ENCODE assay signal across 8 cellular contexts in genomic region chr17:16442141-16442540, GRCh38. TPM values are rescaled to one million over a fixed set of nuclear protein-coding genes. Genes with fewer than 3 reads are reported as not detected.
DNase-seq lines count a peak whose midpoint lies in the region; ATAC-seq and TF ChIP-seq lines count a peak whose summit lies in the region.

No MANE protein-coding gene starts in this region.

- H3K27ac Mint-ChIP-seq in CD4-positive, alpha-beta memory T cell = peak overlapping the region in 5 of 7 donors; percentile 49 to 87 (median 73)

- DNase-seq in CD4-positive, alpha-beta memory T cell = peak in 1 of 5 donors; percentile 12
- DNase-seq in sciatic nerve (ENCODE audit: low spot score) (no peak), NCI-H1436 treated with DMSO at 0.1 percent for 48 hours (lab: John Stamatoyannopoulos, UW) (no peak), NCI-H2196 (lab: John Stamatoyannopoulos, UW; ENCODE audit: unreplicated experiment) (no peak), left lobe of liver (ENCODE audit: low spot score) (no peak)

- no peaks in the 10 kb centered on the region for H3K9me3 ChIP-seq in CD4-positive, alpha-beta memory T cell (ENCODE audit: control insufficient read depth in 1 of 2, low read length in 2 of 2)
- no peaks in the 10 kb centered on the region for H3K9me3 ChIP-seq in HUES64 (ENCODE audit: insufficient read depth, low read depth, low read length)
- H3K9me3 ChIP-seq in iPS-15b (ENCODE audit: control insufficient read depth, insufficient read depth, low read length) = no peaks in the 10 kb centered on the region

- no peaks in the 10 kb centered on the region for H3K27me3 Mint-ChIP-seq in CD4-positive, alpha-beta memory T cell

- H3K4me1 ChIP-seq in CD4-positive, alpha-beta memory T cell (ENCODE audit: insufficient read depth, low read length) = peaks cover 45% of the 10 kb centered on the region
- H3K4me1 ChIP-seq in HUES64 (ENCODE audit: insufficient read depth, low read length) (peaks cover 20% of the 10 kb centered on the region), iPS-15b (ENCODE audit: control insufficient read depth, insufficient read depth, low read length) (peaks cover 25% of the 10 kb centered on the region)

- ATAC-seq in sciatic nerve (no peak), left lobe of liver (no peak)

- 81% methylated on average over 1 of the region's 1 CpG for WGBS in HUES64

- no peaks in the 10 kb centered on the region for H3K27me3 ChIP-seq in CD4-positive, alpha-beta memory T cell (ENCODE audit: insufficient read depth, low read length)
- H3K27me3 ChIP-seq in HUES64 (ENCODE audit: insufficient read depth, low read length) (no peaks in the 10 kb centered on the region), iPS-15b (ENCODE audit: control insufficient read depth, insufficient read depth, low read length) (no peaks in the 10 kb centered on the region)

- POLR2A ChIA-PET in CD4-positive, alpha-beta memory T cell (lab: Charles Lee; ENCODE audit: partially characterized antibody) = interaction anchor here (2.2 to 4.6 kb wide), 4 partner anchors 9 to 94 kb away, joined by 9 to 34 read pairs (median 11); partner anchors contain the start of genes TRPV2 and UBB

- H3K36me3 ChIP-seq in CD4-positive, alpha-beta memory T cell (ENCODE audit: insufficient read depth, low read length) = peaks cover 19% of the 10 kb centered on the region
- H3K36me3 ChIP-seq in HUES64 (ENCODE audit: insufficient read depth, low read length) (peaks cover 65% of the 10 kb centered on the region), iPS-15b (ENCODE audit: control insufficient read depth, insufficient read depth, low read length) (peaks cover 57% of the 10 kb centered on the region)

- CTCF ChIA-PET in CD4-positive, alpha-beta memory T cell (lab: Charles Lee; ENCODE audit: partially characterized antibody) = interaction anchor here (1.0 to 5.9 kb wide), 4 partner anchors 11 to 145 kb away, joined by 3 to 71 read pairs (median 6); no protein-coding TSS in a partner anchor

- peaks cover 32 to 67% of the 10 kb centered on the region in 2 donors for H3K36me3 Mint-ChIP-seq in CD4-positive, alpha-beta memory T cell

- H3K9ac ChIP-seq in HUES64 (ENCODE audit: low read depth, low read length) (peak overlapping the region; percentile 98), iPS-15b (ENCODE audit: low read depth, low read length) (peak overlapping the region; percentile 49)

- peak overlapping the region in 6 of 8 donors; percentile 29 to 64 (median 52) for H3K4me3 Mint-ChIP-seq in CD4-positive, alpha-beta memory T cell

- intact Hi-C loops in CD4-positive, alpha-beta memory T cell (cut with micrococcal nuclease) = no loop called here
- intact Hi-C loops in sciatic nerve (cut with DNase I) = no loop called here

- no peak overlapping the region for H3K27ac ChIP-seq in CD4-positive, alpha-beta memory T cell (ENCODE audit: low read depth, low read length)
- H3K27ac ChIP-seq in HUES64 (ENCODE audit: low read depth, low read length) = peak overlapping the region; percentile 90
- peak overlapping the region; percentile 94 for H3K27ac ChIP-seq in VCaP

- no peaks in the 10 kb centered on the region for H3K9me3 Mint-ChIP-seq in CD4-positive, alpha-beta memory T cell

- H3K4me1 Mint-ChIP-seq in CD4-positive, alpha-beta memory T cell = peaks cover 32 to 70% (median 43%) of the 10 kb centered on the region in 4 donors

- no peak overlapping the region for H3K4me3 ChIP-seq in CD4-positive, alpha-beta memory T cell (ENCODE audit: low read length in 2 of 2)
- H3K4me3 ChIP-seq in HUES64 (ENCODE audit: low read length) (peak overlapping the region; percentile 93; the same call in 1 of the 2 replicates), iPS-15b (ENCODE audit: low read depth, low read length) (peak overlapping the region; percentile 27)

- TF ChIP-seq CTCF in VCaP (conservative IDR thresholded peaks at IDR 0.05) = no peak

RNA-seq across cellular contexts. Expression of gene TRPV2, which starts 26.8 kb away (rescaled TPM):
- total RNA-seq in CD4-positive, alpha-beta memory T cell = 100 to 1,000 TPM in 1 of 2 experiments, 10 to 100 TPM in 1; 95.0 to 101 TPM
- polyA plus RNA-seq in CD4-positive, alpha-beta memory T cell = 100 to 1,000 TPM; 118 to 127 TPM
- 1.2 TPM for polyA plus RNA-seq in HUES64 (2013, experiment 1 of 2)
- 2.0 TPM for polyA plus RNA-seq in HUES64 (2013, experiment 2 of 2)
- total RNA-seq in sciatic nerve = 26.3 TPM
- total RNA-seq in left lobe of liver = 3.1 TPM

RNA-seq across cellular contexts. Expression of gene LRRC75A, which starts 49.9 kb away (rescaled TPM):
- total RNA-seq in CD4-positive, alpha-beta memory T cell = 1 to 10 TPM; 5.4 to 5.7 TPM
- polyA plus RNA-seq in CD4-positive, alpha-beta memory T cell = 1 to 10 TPM in 1 of 2 donors, under 1 TPM in 1; 0.72 to 2.5 TPM
- polyA plus RNA-seq in HUES64 (2013, experiment 1 of 2) = 3.3 TPM
- 5.5 TPM for polyA plus RNA-seq in HUES64 (2013, experiment 2 of 2)
- total RNA-seq in sciatic nerve (7.0 TPM), left lobe of liver (0.13 TPM)

Comparison
In these comparisons a context has a peak if more than half of its experiments do, and no peak if none do; other contexts are left out.
1. H3K4me3 ChIP-seq: peak in HUES64 (single experiment) and iPS-15b (single experiment); none in CD4-positive, alpha-beta memory T cell (0 of 2).